In the genomic region with DNA sequence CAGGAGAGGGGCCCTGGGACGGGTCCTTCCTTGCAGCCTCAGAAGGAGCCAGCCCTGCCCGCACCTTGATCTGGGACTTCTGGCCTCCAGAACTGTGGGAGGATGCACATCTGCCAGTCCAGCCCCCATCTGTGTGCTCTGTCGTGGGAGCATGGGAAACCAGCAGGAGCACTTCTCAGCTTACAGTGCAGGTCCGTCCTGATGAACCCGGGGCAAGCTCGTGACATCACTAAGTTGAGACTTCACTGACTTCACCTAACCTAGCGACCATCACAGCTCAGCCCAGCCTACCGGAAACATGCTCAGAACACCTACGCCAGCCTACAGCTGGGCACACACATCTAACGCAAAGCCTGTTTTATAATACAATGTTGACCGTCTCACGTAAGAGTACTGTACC, we compare ENCODE assay signal across 22 cellular contexts. TPM values are rescaled to one million over a fixed set of nuclear protein-coding genes. Genes with fewer than 3 reads are reported as not detected.
DNase-seq lines count a peak whose midpoint lies in the region; TF ChIP-seq lines count a peak whose summit lies in the region.
"Had no signal": no experiment of that assay in that cellular context is flagged by ENCODE, and none has a peak within 500 bp of the region (broad histone marks: within the 10 kb centered on the region; RNA-seq: fewer than 3 reads in every experiment).

No MANE protein-coding gene starts in this region.

- intact Hi-C loops in breast epithelium (cut with DNase I; ENCODE audit: low total_unique reads): no loop called here

- no peak overlapping the region for H3K27ac Mint-ChIP-seq in activated CD4-positive, alpha-beta memory T cell treated with anti-CD3 and anti-CD28 coated beads, Interleukin-2, amount 10 ng/mL, durations not matched to agents 7 days and 5 days
- H3K27ac Mint-ChIP-seq: CD8-positive, alpha-beta memory T cell; T-cell had no signal

- no peak overlapping the region for H3K4me3 Mint-ChIP-seq in activated CD4-positive, alpha-beta memory T cell treated with anti-CD3 and anti-CD28 coated beads, Interleukin-2, amount 10 ng/mL, durations not matched to agents 7 days and 5 days
- H3K4me3 Mint-ChIP-seq: CD8-positive, alpha-beta memory T cell; T-cell had no signal

- no peaks in the 10 kb centered on the region for H3K27me3 Mint-ChIP-seq in activated CD4-positive, alpha-beta memory T cell treated with anti-CD3 and anti-CD28 coated beads, Interleukin-2, amount 10 ng/mL, durations not matched to agents 7 days and 5 days

- H3K9me3 Mint-ChIP-seq in activated CD4-positive, alpha-beta memory T cell treated with anti-CD3 and anti-CD28 coated beads, Interleukin-2, amount 10 ng/mL, durations not matched to agents 7 days and 5 days: no peaks in the 10 kb centered on the region
- H3K9me3 Mint-ChIP-seq: CD8-positive, alpha-beta memory T cell had no signal

- CTCF ChIA-PET in activated CD4-positive, alpha-beta memory T cell treated with anti-CD3 and anti-CD28 coated beads, Interleukin-2, amount 10 ng/mL, durations not matched to agents 7 days and 5 days (lab: Charles Lee): no interaction called here

- H3K18ac ChIP-seq in neuronal stem cell (ENCODE audit: low read length): no peak overlapping the region

- DNase-seq in NCI-H2171 (lab: John Stamatoyannopoulos, UW) (peak; percentile 6), choroid plexus epithelial cell (ENCODE audit: low read depth) (peak; percentile 22), neuronal stem cell (ENCODE audit: low spot score) (no peak), breast epithelium (ENCODE audit: low spot score in 2 of 2) (no peak), coronary artery (ENCODE audit: low spot score) (no peak)
- no peak for DNase-seq in stimulated activated CD4-positive, alpha-beta T cell treated with anti-CD3 and anti-CD28 coated beads, Interleukin-2, amount 100 ng/mL, for 48 hours
- DNase-seq in activated CD4-positive, alpha-beta memory T cell treated with anti-CD3 and anti-CD28 coated beads, Interleukin-2, amount 10 ng/mL, durations not matched to agents 7 days and 5 days: no peak
- DNase-seq: 8988T; C1 segment of cervical spinal cord; CD8-positive, alpha-beta memory T cell; DMS79; GM23248; HCEC 1CT; Kasumi-1; NCI-H1694 treated with DMSO at 0.1 percent for 48 hours; NCI-H2081 treated with DMSO at 0.1 percent for 48 hours; NCI-H226; NCI-H526; OCI-M1; SJCRH30; T-cell had no signal

- H2AK5ac ChIP-seq in neuronal stem cell (ENCODE audit: low read depth, low read length): peak overlapping the region; percentile 42

- H2BK120ac ChIP-seq in neuronal stem cell (ENCODE audit: low read depth, low read length): no peak overlapping the region

- H3K14ac ChIP-seq in neuronal stem cell (ENCODE audit: low read length): no peak overlapping the region

- TF ChIP-seq CTCF in choroid plexus epithelial cell (conservative IDR thresholded peaks at IDR 0.05; ENCODE audit: low read depth, low read length): no peak
- TF ChIP-seq CTCF in breast epithelium (IDR thresholded peaks at IDR 0.05): no peak
- TF ChIP-seq CTCF in coronary artery (IDR thresholded peaks at IDR 0.05): no peak

- peaks cover 7% of the 10 kb centered on the region for H3K4me1 Mint-ChIP-seq in activated CD4-positive, alpha-beta memory T cell treated with anti-CD3 and anti-CD28 coated beads, Interleukin-2, amount 10 ng/mL, durations not matched to agents 7 days and 5 days

- POLR2A ChIA-PET in activated CD4-positive, alpha-beta memory T cell treated with anti-CD3 and anti-CD28 coated beads, Interleukin-2, amount 10 ng/mL, durations not matched to agents 7 days and 5 days (lab: Charles Lee): no interaction called here

- H3K23ac ChIP-seq in neuronal stem cell (ENCODE audit: low read depth, low read length, poor library complexity): peak overlapping the region; percentile 27

- H4K8ac ChIP-seq in neuronal stem cell (ENCODE audit: low read depth, low read length): no peak overlapping the region

- H2AFZ ChIP-seq in neuronal stem cell (ENCODE audit: low read length): no peak overlapping the region
- H2AFZ ChIP-seq: GM23248 had no signal

- TF ChIP-seq POLR2A in breast epithelium (IDR thresholded peaks at IDR 0.05): no peak

- H3K27me3 ChIP-seq in BLaER1 (no peaks in the 10 kb centered on the region; the same call in 1 of the 2 replicates), neuronal stem cell (ENCODE audit: control insufficient read depth in 3 of 3, insufficient read depth in 3 of 3, low read depth in 1 of 3, low read length in 3 of 3) (peaks cover 0 to 35% (median 0%) of the 10 kb centered on the region in 3 experiments), breast epithelium (no peaks in the 10 kb centered on the region)
- H3K27me3 ChIP-seq: SJCRH30 had no signal

- H3K9me3 ChIP-seq in BLaER1 (no peaks in the 10 kb centered on the region; the same call in 1 of the 2 replicates), neuronal stem cell (replicated peaks in 1 of 2; ENCODE audit: control insufficient read depth in 2 of 2, insufficient read depth in 1 of 2, low read depth in 1 of 2, low read length in 2 of 2) (no peaks in the 10 kb centered on the region), breast epithelium (no peaks in the 10 kb centered on the region)
- H3K9me3 ChIP-seq: SJCRH30 had no signal

- H3K4me1 ChIP-seq in BLaER1 (peaks cover 93% of the 10 kb centered on the region), neuronal stem cell (ENCODE audit: control insufficient read depth in 2 of 2, insufficient read depth in 1 of 2, low read depth in 1 of 2, low read length in 2 of 2) (peaks cover 0 to 8% of the 10 kb centered on the region in 2 donors), breast epithelium (no peaks in the 10 kb centered on the region)

- H3K4me3 ChIP-seq in BLaER1 (no peak overlapping the region), choroid plexus epithelial cell (ENCODE audit: low read depth, low read length) (no peak overlapping the region), neuronal stem cell (ENCODE audit: low read length in 2 of 2) (no peak overlapping the region), breast epithelium (no peak overlapping the region), coronary artery (no peak overlapping the region)
- H3K4me3 ChIP-seq: GM23248, SJCRH30 had no signal

- WGBS in neuronal stem cell (ENCODE audit: extremely low coverage in 2 of 2, insufficient read length in 2 of 2, insufficient replicate concordance in 1 of 2), 2 donors: no CpG with 5 or more reads among the region's 12 CpGs

- H2BK5ac ChIP-seq in neuronal stem cell (ENCODE audit: low read length): no peak overlapping the region

- H3K9ac ChIP-seq in BLaER1: no peak overlapping the region
- no peak overlapping the region for H3K9ac ChIP-seq in neuronal stem cell (ENCODE audit: low read depth, low read length, poor library complexity)
- H3K9ac ChIP-seq: GM23248 had no signal

- no peaks in the 10 kb centered on the region for H3K36me3 ChIP-seq in BLaER1
- no peaks in the 10 kb centered on the region for H3K36me3 ChIP-seq in neuronal stem cell (replicated peaks in 1 of 2; ENCODE audit: control insufficient read depth in 2 of 2, insufficient read depth in 2 of 2, low read length in 2 of 2)
- H3K36me3 ChIP-seq in breast epithelium: no peaks in the 10 kb centered on the region
- H3K36me3 ChIP-seq: SJCRH30 had no signal

- H2BK15ac ChIP-seq in neuronal stem cell (ENCODE audit: low read length): no peak overlapping the region

- H2BK12ac ChIP-seq in neuronal stem cell (ENCODE audit: low read length): peak overlapping the region; percentile 44

- H3K27ac ChIP-seq in BLaER1 (no peak overlapping the region), neuronal stem cell (replicated peaks; ENCODE audit: low read length) (no peak overlapping the region), breast epithelium (no peak overlapping the region), coronary artery (no peak overlapping the region)
- H3K27ac ChIP-seq: GM23248, SJCRH30 had no signal

- no peak overlapping the region for H3K4ac ChIP-seq in neuronal stem cell (ENCODE audit: low read length)

- H4K91ac ChIP-seq in neuronal stem cell (ENCODE audit: low read depth, low read length, poor library complexity): no peak overlapping the region

- H3K36me3 Mint-ChIP-seq in activated CD4-positive, alpha-beta memory T cell treated with anti-CD3 and anti-CD28 coated beads, Interleukin-2, amount 10 ng/mL, durations not matched to agents 7 days and 5 days (ENCODE audit: low read depth): no peaks in the 10 kb centered on the region
- H3K36me3 Mint-ChIP-seq: CD8-positive, alpha-beta memory T cell; T-cell had no signal

- H3K4me2 ChIP-seq in BLaER1 (peak overlapping the region; percentile 74), neuronal stem cell (ENCODE audit: insufficient read depth, low read length, poor library complexity, severe bottlenecking) (no peak overlapping the region)

- no peaks in the 10 kb centered on the region for H4K20me1 ChIP-seq in BLaER1

- H3K79me1 ChIP-seq in neuronal stem cell (ENCODE audit: low read depth, low read length): no peaks in the 10 kb centered on the region

RNA-seq across cellular contexts. Expression of gene ABLIM2, which starts 38.1 kb away (rescaled TPM):
- 0.78 TPM for polyA plus RNA-seq in neuronal stem cell (2013, experiment 1 of 2)
- 0.93 TPM for polyA plus RNA-seq in neuronal stem cell (2013, experiment 2 of 2)
- total RNA-seq in breast epithelium: 10 to 100 TPM in 1 of 3 donors, 1 to 10 TPM in 2; 4.8 to 11.5 (median 8.2) TPM
- under 1 TPM in 1 of 2 experiments, not detected in 1; 0.13 TPM for total RNA-seq in activated CD4-positive, alpha-beta memory T cell treated with anti-CD3 and anti-CD28 coated beads, Interleukin-2, amount 10 ng/mL, durations not matched to agents 7 days and 5 days
- total RNA-seq: GM23248 had no signal
- polyA plus RNA-seq: GM23248 had no signal

Comparison
In these comparisons a context has a peak if more than half of its experiments do, and no peak if none do; other contexts are left out.
1. DNase-seq: peak in NCI-H2171 (single experiment) and choroid plexus epithelial cell (single experiment); none in neuronal stem cell (single experiment), stimulated activated CD4-positive, alpha-beta T cell treated with anti-CD3 and anti-CD28 coated beads, Interleukin-2, amount 100 ng/mL, for 48 hours (0 of 2), breast epithelium (0 of 2), coronary artery (single experiment) and activated CD4-positive, alpha-beta memory T cell treated with anti-CD3 and anti-CD28 coated beads, Interleukin-2, amount 10 ng/mL, durations not matched to agents 7 days and 5 days (single experiment).
2. RNA of gene ABLIM2, which starts 38.1 kb away (total RNA-seq): 4.8 to 11.5 TPM in breast epithelium; 0.13 TPM in activated CD4-positive, alpha-beta memory T cell treated with anti-CD3 and anti-CD28 coated beads, Interleukin-2, amount 10 ng/mL, durations not matched to agents 7 days and 5 days; every median in the first group is over 4 times any median in the second.